In genomic region chr15:42674472-42674871, GRCh38 we compare ENCODE assay signal across 1 cellular context.
TF ChIP-seq lines count a peak whose summit lies in the region.

No MANE protein-coding gene starts in this region.

TF ChIP-seq in HepG2, 621 proteins besides CTCF, POLR2A, EP300 and RAD21 (continued from another document):
- TF ChIP-seq, protein P1, sequence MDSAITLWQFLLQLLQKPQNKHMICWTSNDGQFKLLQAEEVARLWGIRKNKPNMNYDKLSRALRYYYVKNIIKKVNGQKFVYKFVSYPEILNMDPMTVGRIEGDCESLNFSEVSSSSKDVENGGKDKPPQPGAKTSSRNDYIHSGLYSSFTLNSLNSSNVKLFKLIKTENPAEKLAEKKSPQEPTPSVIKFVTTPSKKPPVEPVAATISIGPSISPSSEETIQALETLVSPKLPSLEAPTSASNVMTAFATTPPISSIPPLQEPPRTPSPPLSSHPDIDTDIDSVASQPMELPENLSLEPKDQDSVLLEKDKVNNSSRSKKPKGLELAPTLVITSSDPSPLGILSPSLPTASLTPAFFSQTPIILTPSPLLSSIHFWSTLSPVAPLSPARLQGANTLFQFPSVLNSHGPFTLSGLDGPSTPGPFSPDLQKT (CRISPR knock-in tag; IDR thresholded peaks at IDR 0.05; ENCODE audit: borderline replicate concordance) = no peak
- no peak for TF ChIP-seq ZNF770 (CRISPR knock-in tag; IDR thresholded peaks at IDR 0.05)
- TF ChIP-seq, protein P2, sequence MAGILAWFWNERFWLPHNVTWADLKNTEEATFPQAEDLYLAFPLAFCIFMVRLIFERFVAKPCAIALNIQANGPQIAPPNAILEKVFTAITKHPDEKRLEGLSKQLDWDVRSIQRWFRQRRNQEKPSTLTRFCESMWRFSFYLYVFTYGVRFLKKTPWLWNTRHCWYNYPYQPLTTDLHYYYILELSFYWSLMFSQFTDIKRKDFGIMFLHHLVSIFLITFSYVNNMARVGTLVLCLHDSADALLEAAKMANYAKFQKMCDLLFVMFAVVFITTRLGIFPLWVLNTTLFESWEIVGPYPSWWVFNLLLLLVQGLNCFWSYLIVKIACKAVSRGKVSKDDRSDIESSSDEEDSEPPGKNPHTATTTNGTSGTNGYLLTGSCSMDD (CRISPR knock-in tag; IDR thresholded peaks at IDR 0.05) = no peak
- no peak for TF ChIP-seq FOXA1 (IDR thresholded peaks at IDR 0.05)
- TF ChIP-seq FOXA1 (CRISPR knock-in tag; IDR thresholded peaks at IDR 0.05) = no peak
- no peak for TF ChIP-seq ATF1 (CRISPR knock-in tag; IDR thresholded peaks at IDR 0.05)
- TF ChIP-seq ATRX (CRISPR knock-in tag; IDR thresholded peaks at IDR 0.05; ENCODE audit: borderline replicate concordance) = no peak
- TF ChIP-seq ZNF251 (CRISPR knock-in tag; IDR thresholded peaks at IDR 0.05) = no peak
- no peak for TF ChIP-seq HMG20A (CRISPR knock-in tag; IDR thresholded peaks at IDR 0.05; ENCODE audit: borderline replicate concordance)
